27 cellular contexts compared by ENCODE assay signal in genomic region chr10:49661291-49661856, GRCh38. TPM values are rescaled to one million over a fixed set of nuclear protein-coding genes. Genes with fewer than 3 reads are reported as not detected.
DNase-seq lines count a peak whose midpoint lies in the region; ATAC-seq and TF ChIP-seq lines count a peak whose summit lies in the region.
"Had no signal": no experiment of that assay in that cellular context is flagged by ENCODE, and none has a peak within 500 bp of the region (broad histone marks: within the 10 kb centered on the region; RNA-seq: fewer than 3 reads in every experiment).

No MANE protein-coding gene starts in this region.

- 41% methylated on average over 7 of the region's 7 CpGs for WGBS in hepatocyte (ENCODE audit: low lambda C conversion rate, missing lambda C conversion rate)

- H4K20me1 ChIP-seq in PC-9 (ENCODE audit: insufficient read depth) = no peaks in the 10 kb centered on the region
- no peaks in the 10 kb centered on the region for H4K20me1 ChIP-seq in hepatocyte (ENCODE audit: insufficient read depth, poor library complexity, severe bottlenecking)

- ATAC-seq in activated T-helper 17 cell treated with anti-CD3 and anti-CD28 coated beads, Interleukin-2, amount 50 U/mL, for 72 hours (replicated peaks) = no peak
- ATAC-seq in natural killer cell = no peak

- no peaks in the 10 kb centered on the region for H3K9me2 ChIP-seq in PC-9 (ENCODE audit: insufficient read depth)
- no peaks in the 10 kb centered on the region for H3K9me2 ChIP-seq in hepatocyte (replicated peaks; ENCODE audit: insufficient read depth)

- in situ Hi-C loops in GM13976 (cut with MboI; ENCODE audit: low sequenced_read_pairs, unreplicated experiment) = no loop called here

- H3K36me3 Mint-ChIP-seq in activated T-helper 17 cell treated with anti-CD3 and anti-CD28 coated beads, Interleukin-2, amount 50 U/mL, for 72 hours (ENCODE audit: low read depth) = no peaks in the 10 kb centered on the region
- peaks cover 16% of the 10 kb centered on the region for H3K36me3 Mint-ChIP-seq in natural killer cell

- H3K4me2 ChIP-seq in PC-9 = 0 out of 2 replicates have a peak overlapping the region, but pooled peaks have one; percentile 2
- no peak overlapping the region for H3K4me2 ChIP-seq in hepatocyte

- H3K27me3 Mint-ChIP-seq in activated T-helper 17 cell treated with anti-CD3 and anti-CD28 coated beads, Interleukin-2, amount 50 U/mL, for 72 hours = peaks cover 4% of the 10 kb centered on the region
- H3K27me3 Mint-ChIP-seq in natural killer cell (ENCODE audit: low read depth in 2 of 2) = peaks cover 8 to 25% of the 10 kb centered on the region in 2 donors

- H3K36me3 ChIP-seq in PC-9 (ENCODE audit: low read depth) = no peaks in the 10 kb centered on the region
- no peaks in the 10 kb centered on the region for H3K36me3 ChIP-seq in hepatocyte (replicated peaks; ENCODE audit: insufficient read depth, low read depth)
- H3K36me3 ChIP-seq: adrenal gland, neutrophil, tibial artery had no signal

- DNase-seq in GM13976 (ENCODE audit: low spot score) = peak; percentile 6
- DNase-seq in LHCN-M2 (ENCODE audit: low read depth) = peak; percentile 4
- DNase-seq in PC-9 = peak in 1 of 2 experiments; percentile 77
- DNase-seq in hepatocyte (ENCODE audit: low spot score) = peak; percentile 29
- DNase-seq in natural killer cell = no peak
- no peak for DNase-seq in NCI-H146 (lab: John Stamatoyannopoulos, UW)
- DNase-seq: activated CD4-positive, alpha-beta T cell treated with anti-CD3 and anti-CD28 coated beads for 48 hours; activated effector memory CD4-positive, alpha-beta T cell treated with anti-CD3 and anti-CD28 coated beads, Interleukin-2, amount 50 U/mL, for 16 hours; adrenal gland; CD4-positive, alpha-beta T cell; cortex of kidney; DMS79; HCEC 1CT; hippocampal formation; IMR-90; kidney; NCI-H187 treated with DMSO at 0.1 percent for 48 hours; NCI-H524; small intestine; stimulated activated CD4-positive, alpha-beta T cell treated with anti-CD3 and anti-CD28 coated beads, Interleukin-4, amount 100 ng/mL, for 24 hours; tibial artery had no signal

- no peaks in the 10 kb centered on the region for H3F3A ChIP-seq in PC-9 (ENCODE audit: insufficient read depth, low read depth)

- peaks cover 10% of the 10 kb centered on the region for H3K9me3 Mint-ChIP-seq in activated T-helper 17 cell treated with anti-CD3 and anti-CD28 coated beads, Interleukin-2, amount 50 U/mL, for 72 hours
- peaks cover 5 to 11% of the 10 kb centered on the region in 2 donors for H3K9me3 Mint-ChIP-seq in natural killer cell

- H3K27ac ChIP-seq in PC-9 (no peak overlapping the region), hepatocyte (no peak overlapping the region)
- H3K27ac ChIP-seq: adrenal gland, neutrophil, tibial artery had no signal

- CTCF ChIA-PET in PC-9 (lab: Charles Lee) = no interaction called here

- intact Hi-C loops in PC-9 (cut with micrococcal nuclease; ENCODE audit: unreplicated experiment) = no loop called here
- intact Hi-C loops in natural killer cell (cut with micrococcal nuclease) = no loop called here

- TF ChIP-seq CTCF in GM13976 (IDR thresholded peaks at IDR 0.05; ENCODE audit: borderline replicate concordance, control extremely low read depth, extremely low read depth, insufficient read depth, missing control alignments) = no peak
- TF ChIP-seq CTCF in PC-9 (conservative IDR thresholded peaks at IDR 0.05) = no peak
- TF ChIP-seq CTCF in hepatocyte (IDR thresholded peaks at IDR 0.05; ENCODE audit: poor library complexity) = no peak
- TF ChIP-seq CTCF in natural killer cell (IDR thresholded peaks at IDR 0.05) = no peak

- no peaks in the 10 kb centered on the region for H3K79me2 ChIP-seq in PC-9 (ENCODE audit: low read depth)
- H3K79me2 ChIP-seq in hepatocyte = no peaks in the 10 kb centered on the region

- H2AFZ ChIP-seq in PC-9 = no peak overlapping the region
- H2AFZ ChIP-seq in hepatocyte = no peak overlapping the region

- no peak overlapping the region for H3K4me3 ChIP-seq in PC-9
- no peak overlapping the region for H3K4me3 ChIP-seq in hepatocyte
- H3K4me3 ChIP-seq: adrenal gland, tibial artery had no signal

- no peak overlapping the region for H3K27ac Mint-ChIP-seq in activated T-helper 17 cell treated with anti-CD3 and anti-CD28 coated beads, Interleukin-2, amount 50 U/mL, for 72 hours
- no peak overlapping the region for H3K27ac Mint-ChIP-seq in natural killer cell
- H3K27ac Mint-ChIP-seq: CD4-positive, alpha-beta T cell; stimulated activated naive CD8-positive, alpha-beta T cell treated with anti-CD3 and anti-CD28 coated beads, Interleukin-15, Interleukin-2, amounts not matched to agents 100 ng/mL and 50 ng/mL, for 24 hours had no signal

- H3K4me3 Mint-ChIP-seq in activated T-helper 17 cell treated with anti-CD3 and anti-CD28 coated beads, Interleukin-2, amount 50 U/mL, for 72 hours = no peak overlapping the region
- H3K4me3 Mint-ChIP-seq in natural killer cell = no peak overlapping the region
- H3K4me3 Mint-ChIP-seq: CD4-positive, alpha-beta T cell; stimulated activated naive CD8-positive, alpha-beta T cell treated with anti-CD3 and anti-CD28 coated beads, Interleukin-15, Interleukin-2, amounts not matched to agents 100 ng/mL and 50 ng/mL, for 24 hours had no signal

- H3K27me3 ChIP-seq in PC-9 (ENCODE audit: insufficient read depth, low read depth) (peaks cover 33% of the 10 kb centered on the region), hepatocyte (no peaks in the 10 kb centered on the region)
- H3K27me3 ChIP-seq: adrenal gland, tibial artery had no signal

- no peaks in the 10 kb centered on the region for H3K4me1 Mint-ChIP-seq in activated T-helper 17 cell treated with anti-CD3 and anti-CD28 coated beads, Interleukin-2, amount 50 U/mL, for 72 hours
- no peaks in the 10 kb centered on the region for H3K4me1 Mint-ChIP-seq in natural killer cell

- H3K4me1 ChIP-seq in PC-9 (replicated peaks; ENCODE audit: insufficient read depth) (no peaks in the 10 kb centered on the region), hepatocyte (ENCODE audit: insufficient read depth) (no peaks in the 10 kb centered on the region)
- H3K4me1 ChIP-seq: adrenal gland, tibial artery had no signal

- POLR2A ChIA-PET in PC-9 (lab: Charles Lee; ENCODE audit: unreplicated experiment) = no interaction called here

- BruUV-seq in PC-9 (replicated peaks; lab: Mats Ljungman, UMichigan) = no TSS peak

- H3K9me3 ChIP-seq in PC-9 (ENCODE audit: insufficient read depth, low read depth) (0 out of 2 replicates have a peak, but pooled peaks cover 3% of the 10 kb centered on the region), hepatocyte (ENCODE audit: low read depth) (no peaks in the 10 kb centered on the region)
- H3K9me3 ChIP-seq: neutrophil had no signal

RNA-seq across cellular contexts. Expression of gene C10orf53, which starts 18.1 kb away (rescaled TPM):
- total RNA-seq in LHCN-M2 (2014; rRNA removed) (not detected in 2 replicates), PC-9 (2021) (not detected in 2 replicates), hepatocyte (not detected in 2 replicates), natural killer cell (not detected)
- not detected for polyA plus RNA-seq in LHCN-M2 (2012)
- not detected in 2 replicates for polyA plus RNA-seq in hepatocyte
- not detected for total RNA-seq in activated T-helper 17 cell treated with anti-CD3 and anti-CD28 coated beads, Interleukin-2, amount 50 U/mL, for 72 hours
- total RNA-seq: adrenal gland; CD4-positive, alpha-beta T cell; IMR-90; kidney; lung microvascular endothelial cell; pulmonary artery endothelial cell; T-helper 1 cell treated with Interleukin-12 subunit alpha and Interleukin-12 subunit beta and Interleukin-4 antibody, amounts not matched to agents 30 ng/mL and 1 ng/mL, for 36 hours had no signal
- polyA plus RNA-seq: adrenal gland, IMR-90, small intestine had no signal

RNA-seq across cellular contexts. Expression of gene CHAT, which starts 47.5 kb away (rescaled TPM):
- not detected in 2 replicates for total RNA-seq in LHCN-M2 (2014; rRNA removed)
- not detected for polyA plus RNA-seq in LHCN-M2 (2012)
- total RNA-seq in PC-9 (2021) = not detected in 2 replicates
- 0.27 TPM in 1 of 2 replicates, not detected in the other for total RNA-seq in hepatocyte
- polyA plus RNA-seq in hepatocyte = 0.88 TPM in 1 of 2 replicates, not detected in the other
- total RNA-seq in activated T-helper 17 cell treated with anti-CD3 and anti-CD28 coated beads, Interleukin-2, amount 50 U/mL, for 72 hours = not detected
- total RNA-seq in natural killer cell = not detected
- total RNA-seq: adrenal gland; CD4-positive, alpha-beta T cell; IMR-90; kidney; lung microvascular endothelial cell; pulmonary artery endothelial cell; T-helper 1 cell treated with Interleukin-12 subunit alpha and Interleukin-12 subunit beta and Interleukin-4 antibody, amounts not matched to agents 30 ng/mL and 1 ng/mL, for 36 hours had no signal
- polyA plus RNA-seq: adrenal gland, IMR-90 had no signal

RNA-seq across cellular contexts. Expression of gene SLC18A3, which starts 51.3 kb away (rescaled TPM):
- total RNA-seq in LHCN-M2 (2014; rRNA removed) (not detected in 2 replicates), PC-9 (2021) (not detected in 2 replicates), hepatocyte (1.1 and 1.4 TPM in 2 replicates), natural killer cell (not detected)
- not detected for polyA plus RNA-seq in LHCN-M2 (2012)
- polyA plus RNA-seq in hepatocyte = 4.3 and 8.1 TPM in 2 replicates
- not detected for total RNA-seq in activated T-helper 17 cell treated with anti-CD3 and anti-CD28 coated beads, Interleukin-2, amount 50 U/mL, for 72 hours
- total RNA-seq: CD4-positive, alpha-beta T cell; IMR-90; kidney; lung microvascular endothelial cell; pulmonary artery endothelial cell; T-helper 1 cell treated with Interleukin-12 subunit alpha and Interleukin-12 subunit beta and Interleukin-4 antibody, amounts not matched to agents 30 ng/mL and 1 ng/mL, for 36 hours had no signal
- polyA plus RNA-seq: IMR-90 had no signal

Comparison
In these comparisons a context has a peak if more than half of its experiments do, and no peak if none do; other contexts are left out.
1. DNase-seq: peak in GM13976 (single experiment), LHCN-M2 (single experiment) and hepatocyte (single experiment); none in natural killer cell (single experiment) and NCI-H146 (single experiment).